Comparison of ENCODE assay signal across 8 cellular contexts in genomic region chrX:127888767-127889166, GRCh38.
"Had no signal": no experiment of that assay in that cellular context is flagged by ENCODE, and none has a peak within 500 bp of the region (broad histone marks: within the 10 kb centered on the region; RNA-seq: fewer than 3 reads in every experiment).

No MANE protein-coding gene starts in this region.

- H3K9ac ChIP-seq: GM23248 had no signal

- H3K36me3 ChIP-seq: HAP-1 had no signal

- H3K4me1 ChIP-seq: HAP-1 had no signal

- H3K4me3 ChIP-seq: GM23248, HAP-1, K562 had no signal

- ATAC-seq: HCT116, K562 had no signal

- H3K27ac ChIP-seq: GM23248 had no signal

- H3K9me3 ChIP-seq: HAP-1 had no signal

- DNase-seq: GM23248, GOT3, H7, HFFc6, IMR-90 had no signal

- H2AFZ ChIP-seq: GM23248 had no signal
